8 cellular contexts compared by ENCODE assay signal in the genomic region with DNA sequence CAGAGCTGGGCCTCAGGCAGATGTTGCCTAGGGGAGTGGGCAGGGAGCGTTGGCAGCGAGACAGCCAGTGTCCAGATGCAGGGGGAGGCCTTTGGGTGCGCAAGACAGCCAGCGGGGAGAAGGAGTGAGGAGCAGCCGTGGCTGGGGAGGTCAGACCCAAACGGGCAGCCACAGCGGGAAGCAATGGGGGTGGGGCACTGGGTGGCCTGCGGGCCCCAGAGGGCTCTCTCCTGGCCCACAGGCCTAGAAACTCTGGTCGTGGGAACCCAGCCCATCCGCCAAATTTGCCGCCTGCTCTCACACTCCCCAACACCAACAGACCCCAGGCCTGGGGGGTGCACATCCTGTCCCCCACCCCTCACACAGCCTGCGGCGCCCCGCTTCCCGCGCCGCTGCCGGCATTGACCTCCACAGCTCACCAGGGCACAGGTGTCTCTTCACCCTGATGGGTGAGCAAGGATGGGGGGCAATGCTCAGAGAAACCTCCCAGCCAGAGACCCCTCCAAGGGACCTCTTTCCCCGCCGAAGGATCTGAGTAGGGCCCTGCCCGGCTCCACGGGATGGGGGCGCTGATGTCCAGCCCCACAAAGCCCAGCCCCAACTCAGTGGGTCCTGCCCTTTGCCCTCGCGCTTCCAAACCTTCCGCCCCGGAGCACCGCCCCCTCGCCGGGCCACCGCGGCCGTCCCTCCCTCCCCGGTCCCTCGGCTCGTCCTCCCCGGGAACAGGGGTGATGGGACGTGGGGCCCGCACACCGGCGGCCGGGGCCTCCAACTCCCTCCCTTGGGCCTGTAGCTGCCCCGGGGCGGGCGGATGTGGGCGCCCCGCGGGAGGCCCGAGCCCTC.
DNase-seq lines count a peak whose midpoint lies in the region; ATAC-seq lines count a peak whose summit lies in the region.

No MANE protein-coding gene starts in this region.

- ATAC-seq in HG03066 (IDR thresholded peaks at IDR 0.05; ENCODE audit: low read depth, unreplicated experiment) (peak; percentile 47), GM18870 (IDR thresholded peaks at IDR 0.05; ENCODE audit: unreplicated experiment) (no peak)

- DNase-seq in DMS79 treated with DMSO at 0.1 percent for 48 hours (lab: John Stamatoyannopoulos, UW) = peak; percentile 16
- DNase-seq in DMS79 (lab: John Stamatoyannopoulos, UW) = no peak
- DNase-seq in SW480 (ENCODE audit: low spot score) = peak; percentile 38
- DNase-seq in central memory CD4-positive, alpha-beta T cell = peak; percentile 34
- peak; percentile 76 for DNase-seq in left kidney (ENCODE audit: low read depth, low spot score)
- DNase-seq in stimulated activated CD4-positive, alpha-beta T cell treated with anti-CD3 and anti-CD28 coated beads, Interleukin-4, amount 100 ng/mL, for 24 hours = peak; percentile 52
